Comparison of ENCODE assay signal across 8 cellular contexts in genomic region chrX:7109838-7110793, GRCh38. TPM values are rescaled to one million over a fixed set of nuclear protein-coding genes. Genes with fewer than 3 reads are reported as not detected.
DNase-seq lines count a peak whose midpoint lies in the region; ATAC-seq, FAIRE-seq and TF ChIP-seq lines count a peak whose summit lies in the region.

No MANE protein-coding gene starts in this region.

- 91 to 95% methylated on average over 12 of the region's 12 CpGs for WGBS in pancreas, 2 donors

- TF ChIP-seq CTCF in pancreas (IDR thresholded peaks at IDR 0.05), result no peak
- no peak for TF ChIP-seq CTCF in gastrocnemius medialis (IDR thresholded peaks at IDR 0.05 in 4 of 5, conservative IDR thresholded peaks at IDR 0.05 in 1 of 5)

- H3K4me1 Mint-ChIP-seq in IgD-negative memory B cell, result peaks cover 22 to 37% (median 32%) of the 10 kb centered on the region in 3 donors
- peaks cover 37 to 51% (median 38%) of the 10 kb centered on the region in 3 donors for H3K4me1 Mint-ChIP-seq in naive B cell

- no peak for TF ChIP-seq POLR2A in gastrocnemius medialis (IDR thresholded peaks at IDR 0.05)

- H3K4me3 Mint-ChIP-seq in IgD-negative memory B cell (peak overlapping the region; percentile 13 to 88 (median 75)), naive B cell (peak overlapping the region; percentile 74 to 95 (median 83))

- no peak for FAIRE-seq in pancreas (lab: Jason Lieb, UNC)

- H3K9me3 ChIP-seq in pancreas, result no peaks in the 10 kb centered on the region
- no peaks in the 10 kb centered on the region for H3K9me3 ChIP-seq in gastrocnemius medialis

- H3K27me3 ChIP-seq in pancreas, result no peaks in the 10 kb centered on the region
- H3K27me3 ChIP-seq in gastrocnemius medialis, result no peaks in the 10 kb centered on the region

- ATAC-seq in GM18870 (IDR thresholded peaks at IDR 0.05; ENCODE audit: unreplicated experiment), result peak; percentile 65
- ATAC-seq in GM21737 (IDR thresholded peaks at IDR 0.05; ENCODE audit: unreplicated experiment), result peak; percentile 68
- ATAC-seq in naive B cell (ENCODE audit: low read depth in 2 of 2), result peak; percentile 74 to 79
- ATAC-seq in pancreas, result no peak
- ATAC-seq in activated CD4-positive, CD25-positive, alpha-beta regulatory T cell treated with anti-CD3 and anti-CD28 coated beads, Interleukin-2, amount 50 U/mL, for 24 hours, result no peak
- ATAC-seq in gastrocnemius medialis, result no peak

- H3K27me3 Mint-ChIP-seq in IgD-negative memory B cell, result no peaks in the 10 kb centered on the region
- H3K27me3 Mint-ChIP-seq in naive B cell, result no peaks in the 10 kb centered on the region

- H3K9me3 Mint-ChIP-seq in IgD-negative memory B cell (no peaks in the 10 kb centered on the region), naive B cell (no peaks in the 10 kb centered on the region)

- H3K36me3 Mint-ChIP-seq in IgD-negative memory B cell, result peaks cover 14% of the 10 kb centered on the region
- peaks cover 0 to 7% of the 10 kb centered on the region in 2 donors for H3K36me3 Mint-ChIP-seq in naive B cell

- no peaks in the 10 kb centered on the region for H3K4me1 ChIP-seq in pancreas
- peaks cover 0 to 4% of the 10 kb centered on the region in 2 donors for H3K4me1 ChIP-seq in gastrocnemius medialis

- H3K27ac Mint-ChIP-seq in IgD-negative memory B cell, result peak overlapping the region; percentile 69 to 95 (median 92)
- H3K27ac Mint-ChIP-seq in naive B cell, result peak overlapping the region; percentile 83 to 98 (median 96)

- no peak overlapping the region for H3K4me3 ChIP-seq in pancreas
- H3K4me3 ChIP-seq in gastrocnemius medialis, result no peak overlapping the region

- intact Hi-C loops in pancreas (cut with DNase I), result no loop called here
- intact Hi-C loops in gastrocnemius medialis (cut with DNase I; ENCODE audit: low total_unique reads), result no loop called here

- in situ Hi-C loops in gastrocnemius medialis (cut with MboI; ENCODE audit: low sequenced_read_pairs in 4 of 4), result no loop called here

- peak; percentile 49 for DNase-seq in naive B cell
- no peak for DNase-seq in pancreas
- no peak for DNase-seq in AML-193 (lab: John Stamatoyannopoulos, UW)
- DNase-seq in gastrocnemius medialis, result no peak

- H3K36me3 ChIP-seq in pancreas, result no peaks in the 10 kb centered on the region
- peaks cover 0 to 5% of the 10 kb centered on the region in 2 donors for H3K36me3 ChIP-seq in gastrocnemius medialis

- H3K27ac ChIP-seq in pancreas (no peak overlapping the region), gastrocnemius medialis (no peak overlapping the region)

RNA-seq across cellular contexts. Expression of gene STS, which starts 37.4 kb away (rescaled TPM):
- polyA plus RNA-seq in IgD-negative memory B cell (2.8 TPM), naive B cell (ENCODE audit: low read depth in 6 of 6) (1 to 10 TPM; 1.9 to 5.0 (median 2.8) TPM), pancreas (1 to 10 TPM; 1.1 to 1.6 TPM)
- total RNA-seq in pancreas (1 to 10 TPM; 1.5 to 8.7 (median 3.3) TPM), gastrocnemius medialis (1 to 10 TPM; 1.7 to 6.7 (median 4.4) TPM)

RNA-seq across cellular contexts. Expression of gene PUDP, which starts 37.8 kb away (rescaled TPM):
- polyA plus RNA-seq in IgD-negative memory B cell (13.0 TPM), naive B cell (ENCODE audit: low read depth in 6 of 6) (10 to 100 TPM in 4 of 6 donors, 1 to 10 TPM in 2; 4.1 to 17.4 (median 12.4) TPM), pancreas (1 to 10 TPM; 3.3 to 8.8 TPM)
- total RNA-seq in pancreas (10 to 100 TPM in 2 of 6 donors, 1 to 10 TPM in 4; 4.7 to 20.2 (median 8.7) TPM), gastrocnemius medialis (10 to 100 TPM in 3 of 4 donors, 1 to 10 TPM in 1; 7.2 to 31.2 (median 22.8) TPM)

Comparison
In these comparisons a context has a peak if more than half of its experiments do, and no peak if none do; other contexts are left out.
1. ATAC-seq: peak in GM18870 (single experiment), GM21737 (single experiment) and naive B cell (2 of 2); none in pancreas (0 of 4), activated CD4-positive, CD25-positive, alpha-beta regulatory T cell treated with anti-CD3 and anti-CD28 coated beads, Interleukin-2, amount 50 U/mL, for 24 hours (0 of 2) and gastrocnemius medialis (0 of 2).